21 cellular contexts compared by ENCODE assay signal in the genomic region with DNA sequence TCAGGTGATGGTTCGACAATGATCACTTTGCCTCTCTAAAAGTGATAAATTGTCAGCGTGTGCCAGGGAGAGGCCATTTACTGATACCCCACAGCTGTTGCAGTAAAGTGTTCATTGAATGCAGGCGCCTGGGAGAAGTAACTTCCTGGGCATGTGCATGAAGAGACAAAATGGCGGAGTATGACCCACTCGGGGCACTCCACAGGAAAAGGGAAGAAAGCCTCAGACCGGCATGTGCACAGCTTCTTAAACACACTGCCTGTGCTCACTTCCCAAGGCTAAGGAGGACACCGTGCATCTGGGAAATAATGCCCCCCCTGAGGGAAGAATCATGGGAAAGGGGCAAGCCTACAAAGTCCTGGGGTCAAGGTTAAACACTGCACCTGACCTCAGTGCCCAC.
A peak's percentile ranks its signal among the peaks of the same experiment; 100 is the strongest.
DNase-seq lines count a peak whose midpoint lies in the region; ATAC-seq, FAIRE-seq and TF ChIP-seq lines count a peak whose summit lies in the region.
"Had no signal": no experiment of that assay in that cellular context is flagged by ENCODE, and none has a peak within 500 bp of the region (broad histone marks: within the 10 kb centered on the region; RNA-seq: fewer than 3 reads in every experiment).

No MANE protein-coding gene starts in this region.

- no peak overlapping the region for H3K56ac ChIP-seq in H1 (replicated peaks; ENCODE audit: insufficient read length, low read depth, low read length)

- H4K5ac ChIP-seq in H1 (ENCODE audit: insufficient read length, low read depth, low read length), result no peak overlapping the region

- H2AFZ ChIP-seq in H1 (ENCODE audit: low read length), result peak overlapping the region; percentile 73; the same call in 1 of the 2 replicates

- no peak for FAIRE-seq in H1 (lab: Jason Lieb, UNC)
- FAIRE-seq: frontal cortex, kidney had no signal

- H3K14ac ChIP-seq in H1 (ENCODE audit: insufficient read length), result no peak overlapping the region

- 83% methylated on average over 6 of the region's 7 CpGs; no CpG with 5 or more reads in 1 of the 2 experiments for WGBS in H1 (ENCODE audit: extremely low coverage in 1 of 2, insufficient coverage in 1 of 2, insufficient read length in 1 of 2, insufficient replicate concordance in 2 of 2, low coverage in 1 of 2, low lambda C conversion rate in 2 of 2, missing lambda C conversion rate in 1 of 2), 2 experiments

- no peak for TF ChIP-seq POLR2A in H1 (IDR thresholded peaks at IDR 0.05; ENCODE audit: control extremely low read depth in 1 of 2, low read depth in 2 of 2, low read length in 2 of 2)

- no peaks in the 10 kb centered on the region for H3K23me2 ChIP-seq in H1 (ENCODE audit: low read depth, low read length)

- CTCF ChIA-PET in H1 (lab: Charles Lee; ENCODE audit: partially characterized antibody), result interaction anchor here (0.7 kb wide), 1 partner anchor 124 kb away, joined by 3 read pairs; no protein-coding TSS in a partner anchor

- H3K23ac ChIP-seq in H1 (ENCODE audit: insufficient read length), result no peak overlapping the region

- H2BK5ac ChIP-seq in H1 (ENCODE audit: low read depth, low read length), result no peak overlapping the region

- H2BK20ac ChIP-seq in H1 (ENCODE audit: low read length), result no peak overlapping the region

- ATAC-seq in HG02571 (IDR thresholded peaks at IDR 0.05; ENCODE audit: unreplicated experiment), result peak; percentile 25
- ATAC-seq: activated CD8-positive, alpha-beta memory T cell treated with anti-CD3 and anti-CD28 coated beads, Interleukin-2, amount 10 ng/mL, durations not matched to agents 7 days and 5 days; activated T-helper 17 cell treated with anti-CD3 and anti-CD28 coated beads, Interleukin-2, amount 50 U/mL, for 72 hours; stimulated activated naive CD8-positive, alpha-beta T cell treated with anti-CD3 and anti-CD28 coated beads, Interleukin-15, Interleukin-2, amounts not matched to agents 100 U/mL and 50 U/mL, for 24 hours; T-cell had no signal

- H3K4me2 ChIP-seq in H1 (ENCODE audit: insufficient read depth in 1 of 2, low read depth in 2 of 2, low read length in 2 of 2), result no peak overlapping the region

- H4K91ac ChIP-seq in H1 (replicated peaks; ENCODE audit: insufficient read length, low read length), result no peak overlapping the region

- no peak for TF ChIP-seq RAD21 in H1 (IDR thresholded peaks at IDR 0.05 in 1 of 2, conservative IDR thresholded peaks at IDR 0.05 in 1 of 2; ENCODE audit: low read depth in 2 of 2, low read length in 2 of 2)

- H3K9me3 ChIP-seq in H1 (ENCODE audit: insufficient read depth in 2 of 2, low read depth in 1 of 2, low read length in 1 of 2), result no peaks in the 10 kb centered on the region
- H3K9me3 ChIP-seq: HAP-1, transverse colon had no signal

- H3K79me1 ChIP-seq in H1 (ENCODE audit: low read depth, low read length), result no peaks in the 10 kb centered on the region

- no peaks in the 10 kb centered on the region for H3K27me3 ChIP-seq in H1 (replicated peaks in 1 of 4; ENCODE audit: control insufficient read depth in 3 of 4, extremely low read depth in 1 of 4, insufficient read depth in 3 of 4, low read length in 3 of 4)
- H3K27me3 ChIP-seq: transverse colon had no signal

- peak; percentile 46 for DNase-seq in GM12865 (ENCODE audit: low read depth)
- peak; percentile 38 for DNase-seq in NCI-H345 treated with DMSO at 0.1 percent for 48 hours (lab: John Stamatoyannopoulos, UW; ENCODE audit: unreplicated experiment)
- DNase-seq in H1 (ENCODE audit: low read depth in 1 of 2, low spot score in 2 of 2), result no peak
- DNase-seq in CD1c-positive myeloid dendritic cell (ENCODE audit: extremely low spot score), result no peak
- DNase-seq in T-helper 2 cell, result no peak
- DNase-seq in inferior parietal cortex (ENCODE audit: extremely low spot score), result no peak
- DNase-seq: activated CD4-positive, alpha-beta T cell treated with anti-CD3 and anti-CD28 coated beads, Interleukin-2, amount 10 ng/mL, durations not matched to agents 24 days and 14 days; activated CD8-positive, alpha-beta memory T cell treated with anti-CD3 and anti-CD28 coated beads, Interleukin-2, amount 10 ng/mL, durations not matched to agents 7 days and 5 days; effector CD8-positive, alpha-beta T cell; kidney; NCI-H1694; NCI-H446 treated with DMSO at 0.1 percent for 48 hours; SHP77 treated with DMSO at 0.1 percent for 48 hours; stimulated activated naive CD8-positive, alpha-beta T cell treated with anti-CD3 and anti-CD28 coated beads, Interleukin-15, Interleukin-2, amounts not matched to agents 100 U/mL and 50 U/mL, for 24 hours; T-cell; transverse colon had no signal

- POLR2A ChIA-PET in H1 (lab: Charles Lee; ENCODE audit: partially characterized antibody), result no interaction called here

- H3K9ac ChIP-seq in H1 (replicated peaks in 1 of 4; ENCODE audit: extremely low read depth in 1 of 4, low read depth in 3 of 4, low read length in 3 of 4), result no peak overlapping the region

- no peaks in the 10 kb centered on the region for H3K4me1 ChIP-seq in H1 (replicated peaks in 1 of 4; ENCODE audit: control insufficient read depth in 3 of 4, insufficient read depth in 4 of 4, low read length in 3 of 4)
- H3K4me1 ChIP-seq: HAP-1, transverse colon had no signal

- no peak for TF ChIP-seq EP300 in H1 (IDR thresholded peaks at IDR 0.05; ENCODE audit: borderline replicate concordance in 1 of 2, low read depth in 2 of 2, low read length in 2 of 2)

- H3K4ac ChIP-seq in H1 (replicated peaks; ENCODE audit: insufficient read length, low read depth, low read length), result no peak overlapping the region

- H3K27ac ChIP-seq in H1 (ENCODE audit: low read depth, low read length), result no peak overlapping the region
- H3K27ac ChIP-seq: skin epidermis had no signal

- no peak overlapping the region for H2BK15ac ChIP-seq in H1 (ENCODE audit: low read length)

- no peak overlapping the region for H4K8ac ChIP-seq in H1 (ENCODE audit: extremely low read depth, insufficient read depth, low read length)

- TF ChIP-seq CTCF in GM12865 (IDR thresholded peaks at IDR 0.05; ENCODE audit: insufficient read depth, low read depth, low read length, missing control alignments), result no peak
- no peak for TF ChIP-seq CTCF in H1 (IDR thresholded peaks at IDR 0.05; ENCODE audit: control extremely low read depth in 1 of 3, insufficient read depth in 1 of 3, low read depth in 1 of 3, low read length in 3 of 3)

- H4K20me1 ChIP-seq in H1 (replicated peaks in 1 of 2; ENCODE audit: control insufficient read depth in 1 of 2, insufficient read depth in 2 of 2, low read length in 2 of 2), result no peaks in the 10 kb centered on the region

- H3K18ac ChIP-seq in H1 (ENCODE audit: extremely low read depth, low read length), result no peak overlapping the region

- no peak overlapping the region for H2BK120ac ChIP-seq in H1 (replicated peaks; ENCODE audit: low read depth, low read length)

- no peaks in the 10 kb centered on the region for H3K79me2 ChIP-seq in H1 (ENCODE audit: control insufficient read depth in 1 of 2, insufficient read depth in 2 of 2, low read length in 2 of 2)

- no peak overlapping the region for H2AK5ac ChIP-seq in H1 (ENCODE audit: low read depth, low read length)

- H2BK12ac ChIP-seq in H1 (ENCODE audit: low read depth, low read length), result no peak overlapping the region

- no peaks in the 10 kb centered on the region; a peak in 1 of 8 replicates for H3K36me3 ChIP-seq in H1 (ENCODE audit: control insufficient read depth in 2 of 4, insufficient read depth in 4 of 4, low read length in 3 of 4)
- H3K36me3 ChIP-seq: HAP-1, transverse colon had no signal

- H3K4me3 ChIP-seq in GM12865 (ENCODE audit: low read depth, low read length) (peak overlapping the region; percentile 22), H1 (ENCODE audit: extremely low read depth in 1 of 4, insufficient read depth in 2 of 4, low read depth in 3 of 4, low read length in 4 of 4) (no peak overlapping the region)
- H3K4me3 ChIP-seq: HAP-1, skin epidermis, transverse colon had no signal

Comparison
In these comparisons a context has a peak if more than half of its experiments do, and no peak if none do; other contexts are left out.
1. DNase-seq: peak in GM12865 (single experiment) and NCI-H345 treated with DMSO at 0.1 percent for 48 hours (single experiment); none in H1 (0 of 2), CD1c-positive myeloid dendritic cell (single experiment), T-helper 2 cell (0 of 5) and inferior parietal cortex (single experiment).